Comparison of ENCODE assay signal across 25 cellular contexts in the genomic region with DNA sequence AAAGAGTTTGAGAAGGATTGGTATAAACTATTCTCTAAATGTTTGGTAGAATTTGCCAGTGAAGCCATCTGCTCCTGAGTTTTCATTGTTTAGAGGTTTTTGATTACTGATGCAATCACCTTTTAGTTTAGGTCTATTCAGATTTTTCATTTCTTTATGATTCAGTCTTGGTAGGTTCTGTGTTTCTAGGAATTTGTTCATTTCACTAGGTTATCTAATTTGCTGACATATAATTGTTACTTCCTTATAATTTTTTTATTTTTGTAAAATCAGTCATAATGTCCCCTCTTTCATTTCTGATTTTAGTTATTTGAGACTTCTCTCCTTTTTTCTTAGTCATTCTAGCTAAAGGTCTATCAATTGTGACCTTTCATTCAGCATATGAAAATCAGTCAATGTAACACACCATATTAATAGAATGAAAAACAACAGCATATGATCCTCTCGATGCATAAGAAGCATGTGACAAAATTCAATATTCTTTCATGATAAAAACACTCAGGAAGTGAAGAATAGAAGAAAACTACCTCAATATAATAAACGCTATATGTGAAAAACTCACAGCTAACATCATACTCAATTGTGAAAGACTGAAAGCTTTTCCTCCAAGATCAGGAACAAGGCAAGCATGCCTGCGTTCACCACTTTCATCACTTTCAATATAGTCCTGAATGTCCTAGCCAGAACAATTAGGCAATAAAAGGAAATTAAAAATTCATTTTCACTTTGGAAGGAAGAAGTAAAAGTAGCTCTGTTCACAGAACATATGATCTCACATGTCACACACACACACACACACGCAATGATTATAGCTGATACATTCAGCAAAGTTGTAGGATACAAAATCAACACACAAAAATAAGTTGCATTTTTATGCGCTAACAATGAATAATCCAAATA.
"Had no signal": no experiment of that assay in that cellular context is flagged by ENCODE, and none has a peak within 500 bp of the region (broad histone marks: within the 10 kb centered on the region; RNA-seq: fewer than 3 reads in every experiment).

No MANE protein-coding gene starts in this region.

- H3K4me1 ChIP-seq: esophagus squamous epithelium, left lung, lower lobe of right lung, right atrium auricular region, suprapubic skin, tibial artery had no signal

- H3K4me3 Mint-ChIP-seq: activated CD8-positive, alpha-beta memory T cell treated with anti-CD3 and anti-CD28 coated beads, Interleukin-2, amount 10 ng/mL, durations not matched to agents 7 days and 5 days; activated naive CD4-positive, alpha-beta T cell treated with anti-CD3 and anti-CD28 coated beads, Interleukin-2, amount 50 U/mL, for 24 hours; central memory CD8-positive, alpha-beta T cell; dendritic cell treated with granulocyte-macrophage colony-stimulating factor and Interleukin-4, amounts not matched to agents 40 ng/mL and 50 ng/mL, for 4 days; naive thymus-derived CD8-positive, alpha-beta T cell; neural crest cell; T-helper 1 cell treated with Interleukin-12 subunit alpha and Interleukin-12 subunit beta and Interleukin-4 antibody, amounts not matched to agents 30 μg/mL and 1 μg/mL, for 36 hours; WTC11 had no signal

- H3K27ac Mint-ChIP-seq: activated naive CD4-positive, alpha-beta T cell treated with anti-CD3 and anti-CD28 coated beads, Interleukin-2, amount 50 U/mL, for 24 hours; dendritic cell treated with granulocyte-macrophage colony-stimulating factor and Interleukin-4, amounts not matched to agents 40 ng/mL and 50 ng/mL, for 4 days; naive thymus-derived CD8-positive, alpha-beta T cell; T-helper 1 cell treated with Interleukin-12 subunit alpha and Interleukin-12 subunit beta and Interleukin-4 antibody, amounts not matched to agents 30 μg/mL and 1 μg/mL, for 36 hours had no signal

- H3K27ac ChIP-seq: esophagus squamous epithelium, left lung, lower lobe of right lung, right atrium auricular region, SK-N-MC, suprapubic skin, tibial artery had no signal

- H3K36me3 ChIP-seq: esophagus squamous epithelium, left lung, lower lobe of right lung, right atrium auricular region, suprapubic skin, tibial artery had no signal

- H3K4me1 Mint-ChIP-seq: activated naive CD4-positive, alpha-beta T cell treated with anti-CD3 and anti-CD28 coated beads, Interleukin-2, amount 50 U/mL, for 24 hours; central memory CD8-positive, alpha-beta T cell; naive thymus-derived CD8-positive, alpha-beta T cell had no signal

- ATAC-seq: activated CD8-positive, alpha-beta memory T cell treated with anti-CD3 and anti-CD28 coated beads, Interleukin-2, amount 10 ng/mL, durations not matched to agents 7 days and 5 days; left lung; naive thymus-derived CD8-positive, alpha-beta T cell had no signal

- H3K9me3 ChIP-seq: esophagus squamous epithelium, lower lobe of right lung, tibial artery had no signal

- H3K9me3 Mint-ChIP-seq: activated naive CD4-positive, alpha-beta T cell treated with anti-CD3 and anti-CD28 coated beads, Interleukin-2, amount 50 U/mL, for 24 hours had no signal

- H3K27me3 ChIP-seq: esophagus squamous epithelium, left lung, right atrium auricular region, suprapubic skin, tibial artery had no signal

- H3K4me3 ChIP-seq: esophagus squamous epithelium, left lung, lower lobe of right lung, right atrium auricular region, SK-N-MC, suprapubic skin, tibial artery had no signal

- DNase-seq: activated CD4-positive, alpha-beta T cell treated with anti-CD3 and anti-CD28 coated beads for 4 hours; activated CD4-positive, alpha-beta T cell treated with anti-CD3 and anti-CD28 coated beads, Interleukin-2, amount 50 U/mL, for 48 hours; activated CD8-positive, alpha-beta memory T cell treated with anti-CD3 and anti-CD28 coated beads, Interleukin-2, amount 10 ng/mL, durations not matched to agents 7 days and 5 days; activated gamma-delta T cell treated with Interleukin-2 at 50 U/mL for 16 hours; anterior cingulate cortex; effector CD4-positive, alpha-beta T cell; esophagus squamous epithelium; foreskin melanocyte; left lung; lower lobe of right lung; mesenchymal stem cell; naive thymus-derived CD8-positive, alpha-beta T cell; stimulated activated CD4-positive, alpha-beta T cell treated with anti-CD3 and anti-CD28 coated beads, Interleukin-2, amount 100 ng/mL, for 48 hours; SW 1271; T-helper 9 cell; tibial artery had no signal

- H3K27me3 Mint-ChIP-seq: activated naive CD4-positive, alpha-beta T cell treated with anti-CD3 and anti-CD28 coated beads, Interleukin-2, amount 50 U/mL, for 24 hours; dendritic cell treated with granulocyte-macrophage colony-stimulating factor and Interleukin-4, amounts not matched to agents 40 ng/mL and 50 ng/mL, for 4 days had no signal
